Comparison of ENCODE assay signal across 8 cellular contexts in the genomic region with DNA sequence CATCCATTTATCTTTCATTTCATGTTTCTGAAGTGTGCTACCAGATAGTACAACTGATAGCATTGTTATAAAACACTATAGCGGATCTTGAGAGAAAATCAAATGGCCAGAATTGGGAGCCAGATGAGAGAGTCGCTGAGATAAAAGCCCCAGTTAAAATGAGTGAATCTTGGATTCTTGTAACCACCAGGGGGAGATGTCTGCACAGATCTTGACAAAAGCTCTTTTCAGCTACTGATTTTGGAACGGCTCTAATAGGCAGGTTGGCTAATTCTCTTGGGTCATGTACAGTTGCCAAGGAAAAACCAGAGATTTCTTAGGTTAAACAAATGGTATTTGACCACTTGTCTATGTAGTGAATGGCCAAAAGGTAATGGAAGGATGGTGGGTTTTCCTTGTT. TPM values are rescaled to one million over a fixed set of nuclear protein-coding genes. Genes with fewer than 3 reads are reported as not detected.
A peak's percentile ranks its signal among the peaks of the same experiment; 100 is the strongest.
DNase-seq lines count a peak whose midpoint lies in the region; ATAC-seq and TF ChIP-seq lines count a peak whose summit lies in the region.

No MANE protein-coding gene starts in this region.

- CTCF ChIA-PET in activated CD4-positive, alpha-beta T cell treated with anti-CD3 and anti-CD28 coated beads for 36 hours (lab: Charles Lee), result interaction anchor here (0.6 to 7.0 kb wide), 20 partner anchors 10 to 475 kb away, joined by 3 to 112 read pairs (median 4); no protein-coding TSS in a partner anchor
- CTCF ChIA-PET in RWPE1 (lab: Yijun Ruan, JAX), result interaction anchor here (0.5 to 5.6 kb wide), 28 partner anchors 8 to 885 kb away, joined by 3 to 95 read pairs (median 4); partner anchors contain the start of gene F2RL1

- H3K9me3 Mint-ChIP-seq in activated CD4-positive, alpha-beta T cell treated with anti-CD3 and anti-CD28 coated beads for 36 hours (ENCODE audit: low read depth), result no peaks in the 10 kb centered on the region

- H3K27ac Mint-ChIP-seq in activated CD4-positive, alpha-beta T cell treated with anti-CD3 and anti-CD28 coated beads for 36 hours, result no peak overlapping the region

- ATAC-seq in activated CD4-positive, alpha-beta T cell treated with anti-CD3 and anti-CD28 coated beads for 36 hours, result no peak
- ATAC-seq in GM18511 (IDR thresholded peaks at IDR 0.05; ENCODE audit: unreplicated experiment), result no peak
- ATAC-seq in HG02642 (IDR thresholded peaks at IDR 0.05; ENCODE audit: poor library complexity, unreplicated experiment), result no peak

- H3K27ac ChIP-seq in RWPE1, result no peak overlapping the region

- no peak overlapping the region for H3K4me3 Mint-ChIP-seq in activated CD4-positive, alpha-beta T cell treated with anti-CD3 and anti-CD28 coated beads for 36 hours

- peak; percentile 18 for DNase-seq in activated CD4-positive, alpha-beta T cell treated with anti-CD3 and anti-CD28 coated beads for 36 hours
- DNase-seq in activated CD4-positive, alpha-beta T cell treated with anti-CD3 and anti-CD28 coated beads, Interleukin-2, amount 50 U/mL, for 1 hour, result no peak
- peak; percentile 32 for DNase-seq in HuH-7 (ENCODE audit: low spot score)
- DNase-seq in RWPE1 (ENCODE audit: low spot score), result peak; percentile 80
- peak; percentile 50 for DNase-seq in epidermal melanocyte (ENCODE audit: insufficient read length, low spot score)
- DNase-seq in midbrain (lab: John Stamatoyannopoulos, UW), result peak; percentile 74

- H3K27me3 Mint-ChIP-seq in activated CD4-positive, alpha-beta T cell treated with anti-CD3 and anti-CD28 coated beads for 36 hours, result no peaks in the 10 kb centered on the region

- intact Hi-C loops in activated CD4-positive, alpha-beta T cell treated with anti-CD3 and anti-CD28 coated beads for 36 hours (cut with DNase I, micrococcal nuclease), result loop anchor here (1.0 kb wide), 3 partner anchors 40 to 415 kb away; no protein-coding TSS in a partner anchor

- H3K36me3 Mint-ChIP-seq in activated CD4-positive, alpha-beta T cell treated with anti-CD3 and anti-CD28 coated beads for 36 hours (ENCODE audit: low read depth), result peaks cover 24% of the 10 kb centered on the region

- POLR2A ChIA-PET in activated CD4-positive, alpha-beta T cell treated with anti-CD3 and anti-CD28 coated beads for 36 hours (lab: Charles Lee), result no interaction called here
- POLR2A ChIA-PET in RWPE1 (lab: Yijun Ruan, JAX; ENCODE audit: low non-redundant PET), result no interaction called here

- peaks cover 9% of the 10 kb centered on the region for H3K4me1 Mint-ChIP-seq in activated CD4-positive, alpha-beta T cell treated with anti-CD3 and anti-CD28 coated beads for 36 hours

- peak; percentile 78 for TF ChIP-seq CTCF in RWPE1 (conservative IDR thresholded peaks at IDR 0.05; ENCODE audit: low read depth)

RNA-seq across cellular contexts. Expression of gene F2RL2, which starts 21.7 kb away (rescaled TPM):
- total RNA-seq in activated CD4-positive, alpha-beta T cell treated with anti-CD3 and anti-CD28 coated beads for 36 hours, result not detected
